Comparison of ENCODE assay signal across 1 cellular context in the genomic region with DNA sequence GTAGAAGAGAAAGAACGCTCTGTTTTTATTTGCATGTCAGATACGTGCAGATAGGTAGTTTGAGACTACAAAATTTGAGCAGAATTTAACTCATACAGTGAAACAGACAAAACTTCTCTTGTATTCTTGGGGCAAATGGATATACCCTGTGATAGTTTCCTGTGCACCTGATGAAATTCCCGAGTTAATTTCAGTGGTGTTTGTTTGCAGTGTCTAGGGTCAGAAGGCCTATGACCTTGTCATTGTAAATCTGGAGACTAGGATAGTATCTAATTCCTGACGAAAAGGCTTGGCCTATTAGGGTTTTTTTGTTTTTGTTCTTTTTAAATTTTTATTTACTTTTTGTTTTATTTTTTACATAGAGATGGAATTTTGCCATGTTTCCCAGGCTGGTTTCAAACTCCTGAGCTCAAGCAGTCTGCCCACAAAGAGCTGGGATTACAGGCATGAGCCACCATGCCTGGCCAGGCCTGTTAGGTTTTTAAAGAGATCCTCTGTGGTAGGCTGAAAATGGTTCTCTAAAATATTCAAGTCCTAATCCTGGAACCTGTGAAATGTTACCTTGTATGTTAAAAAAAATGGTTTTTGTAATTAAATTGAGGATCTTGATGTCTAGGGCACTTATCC.
TF ChIP-seq lines count a peak whose summit lies in the region.

No MANE protein-coding gene starts in this region.

TF ChIP-seq in HepG2, 621 proteins besides CTCF, POLR2A, EP300 and RAD21 (continued from another document):
- TF ChIP-seq, protein P1, sequence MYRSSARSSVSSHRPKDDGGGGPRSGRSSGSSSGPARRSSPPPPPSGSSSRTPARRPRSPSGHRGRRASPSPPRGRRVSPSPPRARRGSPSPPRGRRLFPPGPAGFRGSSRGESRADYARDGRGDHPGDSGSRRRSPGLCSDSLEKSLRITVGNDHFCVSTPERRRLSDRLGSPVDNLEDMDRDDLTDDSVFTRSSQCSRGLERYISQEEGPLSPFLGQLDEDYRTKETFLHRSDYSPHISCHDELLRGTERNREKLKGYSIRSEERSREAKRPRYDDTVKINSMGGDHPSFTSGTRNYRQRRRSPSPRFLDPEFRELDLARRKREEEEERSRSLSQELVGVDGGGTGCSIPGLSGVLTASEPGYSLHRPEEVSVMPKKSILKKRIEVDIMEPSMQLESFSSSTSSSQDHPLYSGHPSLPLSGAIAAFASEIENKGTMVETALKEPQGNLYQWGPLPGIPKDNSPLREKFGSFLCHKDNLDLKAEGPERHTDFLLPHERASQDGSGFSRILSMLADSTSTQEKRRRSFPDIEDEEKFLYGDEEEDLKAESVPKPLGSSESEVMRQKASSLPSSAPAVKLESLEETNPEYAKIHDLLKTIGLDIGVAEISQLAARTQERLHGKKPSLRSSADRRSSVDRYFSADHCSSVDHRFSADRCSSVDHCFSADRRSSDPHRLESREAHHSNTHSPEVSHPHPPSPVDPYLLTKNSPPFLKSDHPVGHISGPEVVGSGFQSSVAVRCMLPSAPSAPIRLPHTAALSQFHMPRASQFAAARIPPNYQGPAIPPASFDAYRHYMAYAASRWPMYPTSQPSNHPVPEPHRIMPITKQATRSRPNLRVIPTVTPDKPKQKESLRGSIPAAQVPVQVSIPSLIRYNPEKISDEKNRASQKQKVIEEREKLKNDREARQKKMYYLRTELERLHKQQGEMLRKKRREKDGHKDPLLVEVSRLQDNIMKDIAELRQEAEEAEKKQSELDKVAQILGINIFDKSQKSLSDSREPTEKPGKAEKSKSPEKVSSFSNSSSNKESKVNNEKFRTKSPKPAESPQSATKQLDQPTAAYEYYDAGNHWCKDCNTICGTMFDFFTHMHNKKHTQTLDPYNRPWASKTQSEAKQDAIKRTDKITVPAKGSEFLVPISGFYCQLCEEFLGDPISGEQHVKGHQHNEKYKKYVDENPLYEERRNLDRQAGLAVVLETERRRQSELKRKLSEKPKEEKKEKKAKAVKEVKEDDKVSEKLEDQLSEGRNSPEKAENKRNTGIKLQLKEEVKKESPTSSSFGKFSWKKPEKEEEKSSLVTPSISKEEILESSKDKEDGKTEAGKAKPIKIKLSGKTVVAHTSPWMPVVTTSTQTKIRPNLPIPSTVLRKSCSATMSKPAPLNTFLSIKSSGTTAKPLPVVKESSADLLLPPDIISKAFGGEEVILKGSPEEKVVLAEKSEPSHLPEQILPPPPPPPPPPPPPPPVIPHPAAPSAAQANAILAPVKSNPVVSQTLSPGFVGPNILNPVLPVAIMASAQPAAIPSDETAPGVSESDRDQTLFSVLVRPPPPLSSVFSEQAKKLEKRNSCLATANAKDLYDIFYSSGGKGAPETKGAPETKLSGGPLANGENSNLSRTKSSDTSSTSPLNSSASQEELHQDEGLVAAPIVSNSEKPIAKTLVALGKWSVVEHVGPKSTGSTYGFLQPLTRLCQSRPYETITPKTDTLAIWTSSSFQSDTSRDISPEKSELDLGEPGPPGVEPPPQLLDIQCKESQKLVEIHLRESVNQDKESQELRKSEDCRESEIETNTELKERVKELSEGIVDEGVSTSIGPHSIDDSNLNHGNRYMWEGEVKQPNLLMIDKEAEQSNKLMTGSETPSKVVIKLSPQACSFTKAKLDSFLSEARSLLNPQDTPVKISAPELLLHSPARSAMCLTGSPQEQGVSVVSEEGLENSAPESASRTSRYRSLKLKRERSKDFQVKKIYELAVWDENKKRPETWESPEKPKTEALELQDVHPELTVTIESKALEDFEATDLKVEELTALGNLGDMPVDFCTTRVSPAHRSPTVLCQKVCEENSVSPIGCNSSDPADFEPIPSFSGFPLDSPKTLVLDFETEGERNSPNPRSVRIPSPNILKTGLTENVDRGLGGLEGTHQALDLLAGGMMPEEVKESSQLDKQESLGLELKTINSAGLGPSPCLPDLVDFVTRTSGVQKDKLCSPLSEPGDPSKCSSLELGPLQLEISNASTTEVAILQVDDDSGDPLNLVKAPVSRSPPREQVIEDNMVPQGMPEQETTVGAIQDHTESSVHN (CRISPR knock-in tag; IDR thresholded peaks at IDR 0.05): no peak
- TF ChIP-seq SRF (IDR thresholded peaks at IDR 0.05; ENCODE audit: low read depth, low read length) (no peak), HHEX (CRISPR knock-in tag; IDR thresholded peaks at IDR 0.05) (no peak), ZNF747 (CRISPR knock-in tag; IDR thresholded peaks at IDR 0.05; ENCODE audit: borderline replicate concordance) (no peak), DPF2 (CRISPR knock-in tag; IDR thresholded peaks at IDR 0.05; ENCODE audit: borderline replicate concordance, low read depth) (no peak), ZFP41 (CRISPR knock-in tag; IDR thresholded peaks at IDR 0.05; ENCODE audit: borderline replicate concordance) (no peak), RFXANK (CRISPR knock-in tag; IDR thresholded peaks at IDR 0.05) (no peak), BRCA1 (CRISPR knock-in tag; IDR thresholded peaks at IDR 0.05) (no peak), FOXJ3 (CRISPR knock-in tag; IDR thresholded peaks at IDR 0.05; ENCODE audit: borderline replicate concordance) (peak; percentile 43; the same call in 1 of the 2 replicates), NCOR1 (IDR thresholded peaks at IDR 0.05; ENCODE audit: borderline replicate concordance, low read length) (no peak), MEIS2 (CRISPR knock-in tag; IDR thresholded peaks at IDR 0.05) (no peak), NFATC3 (CRISPR knock-in tag; IDR thresholded peaks at IDR 0.05) (no peak), ZNF274 (CRISPR knock-in tag; IDR thresholded peaks at IDR 0.05) (no peak), FOXA3 (CRISPR knock-in tag; IDR thresholded peaks at IDR 0.05) (peak; percentile 82), TEAD3 (CRISPR knock-in tag; optimal IDR thresholded peaks at IDR 0.05; ENCODE audit: borderline replicate concordance) (peak; percentile 38), ETV5 (CRISPR knock-in tag; IDR thresholded peaks at IDR 0.05; ENCODE audit: borderline replicate concordance) (0 out of 2 replicates have a peak, but pooled peaks have one; percentile 18), STAT5B (CRISPR knock-in tag; IDR thresholded peaks at IDR 0.05) (no peak), ZNF496 (CRISPR knock-in tag; IDR thresholded peaks at IDR 0.05; ENCODE audit: insufficient replicate concordance) (no peak), KLF11 (CRISPR knock-in tag; IDR thresholded peaks at IDR 0.05) (no peak)
- TF ChIP-seq, protein P2, sequence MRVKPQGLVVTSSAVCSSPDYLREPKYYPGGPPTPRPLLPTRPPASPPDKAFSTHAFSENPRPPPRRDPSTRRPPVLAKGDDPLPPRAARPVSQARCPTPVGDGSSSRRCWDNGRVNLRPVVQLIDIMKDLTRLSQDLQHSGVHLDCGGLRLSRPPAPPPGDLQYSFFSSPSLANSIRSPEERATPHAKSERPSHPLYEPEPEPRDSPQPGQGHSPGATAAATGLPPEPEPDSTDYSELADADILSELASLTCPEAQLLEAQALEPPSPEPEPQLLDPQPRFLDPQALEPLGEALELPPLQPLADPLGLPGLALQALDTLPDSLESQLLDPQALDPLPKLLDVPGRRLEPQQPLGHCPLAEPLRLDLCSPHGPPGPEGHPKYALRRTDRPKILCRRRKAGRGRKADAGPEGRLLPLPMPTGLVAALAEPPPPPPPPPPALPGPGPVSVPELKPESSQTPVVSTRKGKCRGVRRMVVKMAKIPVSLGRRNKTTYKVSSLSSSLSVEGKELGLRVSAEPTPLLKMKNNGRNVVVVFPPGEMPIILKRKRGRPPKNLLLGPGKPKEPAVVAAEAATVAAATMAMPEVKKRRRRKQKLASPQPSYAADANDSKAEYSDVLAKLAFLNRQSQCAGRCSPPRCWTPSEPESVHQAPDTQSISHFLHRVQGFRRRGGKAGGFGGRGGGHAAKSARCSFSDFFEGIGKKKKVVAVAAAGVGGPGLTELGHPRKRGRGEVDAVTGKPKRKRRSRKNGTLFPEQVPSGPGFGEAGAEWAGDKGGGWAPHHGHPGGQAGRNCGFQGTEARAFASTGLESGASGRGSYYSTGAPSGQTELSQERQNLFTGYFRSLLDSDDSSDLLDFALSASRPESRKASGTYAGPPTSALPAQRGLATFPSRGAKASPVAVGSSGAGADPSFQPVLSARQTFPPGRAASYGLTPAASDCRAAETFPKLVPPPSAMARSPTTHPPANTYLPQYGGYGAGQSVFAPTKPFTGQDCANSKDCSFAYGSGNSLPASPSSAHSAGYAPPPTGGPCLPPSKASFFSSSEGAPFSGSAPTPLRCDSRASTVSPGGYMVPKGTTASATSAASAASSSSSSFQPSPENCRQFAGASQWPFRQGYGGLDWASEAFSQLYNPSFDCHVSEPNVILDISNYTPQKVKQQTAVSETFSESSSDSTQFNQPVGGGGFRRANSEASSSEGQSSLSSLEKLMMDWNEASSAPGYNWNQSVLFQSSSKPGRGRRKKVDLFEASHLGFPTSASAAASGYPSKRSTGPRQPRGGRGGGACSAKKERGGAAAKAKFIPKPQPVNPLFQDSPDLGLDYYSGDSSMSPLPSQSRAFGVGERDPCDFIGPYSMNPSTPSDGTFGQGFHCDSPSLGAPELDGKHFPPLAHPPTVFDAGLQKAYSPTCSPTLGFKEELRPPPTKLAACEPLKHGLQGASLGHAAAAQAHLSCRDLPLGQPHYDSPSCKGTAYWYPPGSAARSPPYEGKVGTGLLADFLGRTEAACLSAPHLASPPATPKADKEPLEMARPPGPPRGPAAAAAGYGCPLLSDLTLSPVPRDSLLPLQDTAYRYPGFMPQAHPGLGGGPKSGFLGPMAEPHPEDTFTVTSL (CRISPR knock-in tag; IDR thresholded peaks at IDR 0.05; ENCODE audit: borderline replicate concordance): no peak
- TF ChIP-seq, protein P3, sequence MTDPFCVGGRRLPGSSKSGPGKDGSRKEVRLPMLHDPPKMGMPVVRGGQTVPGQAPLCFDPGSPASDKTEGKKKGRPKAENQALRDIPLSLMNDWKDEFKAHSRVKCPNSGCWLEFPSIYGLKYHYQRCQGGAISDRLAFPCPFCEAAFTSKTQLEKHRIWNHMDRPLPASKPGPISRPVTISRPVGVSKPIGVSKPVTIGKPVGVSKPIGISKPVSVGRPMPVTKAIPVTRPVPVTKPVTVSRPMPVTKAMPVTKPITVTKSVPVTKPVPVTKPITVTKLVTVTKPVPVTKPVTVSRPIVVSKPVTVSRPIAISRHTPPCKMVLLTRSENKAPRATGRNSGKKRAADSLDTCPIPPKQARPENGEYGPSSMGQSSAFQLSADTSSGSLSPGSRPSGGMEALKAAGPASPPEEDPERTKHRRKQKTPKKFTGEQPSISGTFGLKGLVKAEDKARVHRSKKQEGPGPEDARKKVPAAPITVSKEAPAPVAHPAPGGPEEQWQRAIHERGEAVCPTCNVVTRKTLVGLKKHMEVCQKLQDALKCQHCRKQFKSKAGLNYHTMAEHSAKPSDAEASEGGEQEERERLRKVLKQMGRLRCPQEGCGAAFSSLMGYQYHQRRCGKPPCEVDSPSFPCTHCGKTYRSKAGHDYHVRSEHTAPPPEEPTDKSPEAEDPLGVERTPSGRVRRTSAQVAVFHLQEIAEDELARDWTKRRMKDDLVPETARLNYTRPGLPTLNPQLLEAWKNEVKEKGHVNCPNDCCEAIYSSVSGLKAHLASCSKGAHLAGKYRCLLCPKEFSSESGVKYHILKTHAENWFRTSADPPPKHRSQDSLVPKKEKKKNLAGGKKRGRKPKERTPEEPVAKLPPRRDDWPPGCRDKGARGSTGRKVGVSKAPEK (CRISPR knock-in tag; IDR thresholded peaks at IDR 0.05; ENCODE audit: borderline replicate concordance): no peak
- TF ChIP-seq, protein P4, sequence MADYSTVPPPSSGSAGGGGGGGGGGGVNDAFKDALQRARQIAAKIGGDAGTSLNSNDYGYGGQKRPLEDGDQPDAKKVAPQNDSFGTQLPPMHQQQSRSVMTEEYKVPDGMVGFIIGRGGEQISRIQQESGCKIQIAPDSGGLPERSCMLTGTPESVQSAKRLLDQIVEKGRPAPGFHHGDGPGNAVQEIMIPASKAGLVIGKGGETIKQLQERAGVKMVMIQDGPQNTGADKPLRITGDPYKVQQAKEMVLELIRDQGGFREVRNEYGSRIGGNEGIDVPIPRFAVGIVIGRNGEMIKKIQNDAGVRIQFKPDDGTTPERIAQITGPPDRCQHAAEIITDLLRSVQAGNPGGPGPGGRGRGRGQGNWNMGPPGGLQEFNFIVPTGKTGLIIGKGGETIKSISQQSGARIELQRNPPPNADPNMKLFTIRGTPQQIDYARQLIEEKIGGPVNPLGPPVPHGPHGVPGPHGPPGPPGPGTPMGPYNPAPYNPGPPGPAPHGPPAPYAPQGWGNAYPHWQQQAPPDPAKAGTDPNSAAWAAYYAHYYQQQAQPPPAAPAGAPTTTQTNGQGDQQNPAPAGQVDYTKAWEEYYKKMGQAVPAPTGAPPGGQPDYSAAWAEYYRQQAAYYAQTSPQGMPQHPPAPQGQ (CRISPR knock-in tag; IDR thresholded peaks at IDR 0.05; ENCODE audit: borderline replicate concordance): no peak
- TF ChIP-seq, protein P5, sequence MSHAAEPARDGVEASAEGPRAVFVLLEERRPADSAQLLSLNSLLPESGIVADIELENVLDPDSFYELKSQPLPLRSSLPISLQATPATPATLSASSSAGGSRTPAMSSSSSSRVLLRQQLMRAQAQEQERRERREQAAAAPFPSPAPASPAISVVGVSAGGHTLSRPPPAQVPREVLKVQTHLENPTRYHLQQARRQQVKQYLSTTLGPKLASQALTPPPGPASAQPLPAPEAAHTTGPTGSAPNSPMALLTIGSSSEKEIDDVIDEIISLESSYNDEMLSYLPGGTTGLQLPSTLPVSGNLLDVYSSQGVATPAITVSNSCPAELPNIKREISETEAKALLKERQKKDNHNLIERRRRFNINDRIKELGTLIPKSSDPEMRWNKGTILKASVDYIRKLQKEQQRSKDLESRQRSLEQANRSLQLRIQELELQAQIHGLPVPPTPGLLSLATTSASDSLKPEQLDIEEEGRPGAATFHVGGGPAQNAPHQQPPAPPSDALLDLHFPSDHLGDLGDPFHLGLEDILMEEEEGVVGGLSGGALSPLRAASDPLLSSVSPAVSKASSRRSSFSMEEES (CRISPR knock-in tag; IDR thresholded peaks at IDR 0.05): peak; percentile 45; the same call in 1 of the 2 replicates
- TF ChIP-seq, protein P6, sequence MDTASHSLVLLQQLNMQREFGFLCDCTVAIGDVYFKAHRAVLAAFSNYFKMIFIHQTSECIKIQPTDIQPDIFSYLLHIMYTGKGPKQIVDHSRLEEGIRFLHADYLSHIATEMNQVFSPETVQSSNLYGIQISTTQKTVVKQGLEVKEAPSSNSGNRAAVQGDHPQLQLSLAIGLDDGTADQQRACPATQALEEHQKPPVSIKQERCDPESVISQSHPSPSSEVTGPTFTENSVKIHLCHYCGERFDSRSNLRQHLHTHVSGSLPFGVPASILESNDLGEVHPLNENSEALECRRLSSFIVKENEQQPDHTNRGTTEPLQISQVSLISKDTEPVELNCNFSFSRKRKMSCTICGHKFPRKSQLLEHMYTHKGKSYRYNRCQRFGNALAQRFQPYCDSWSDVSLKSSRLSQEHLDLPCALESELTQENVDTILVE (CRISPR knock-in tag; IDR thresholded peaks at IDR 0.05): no peak
TF ChIP-seq in HepG2: peak in this region for 50.
